Comparison of ENCODE assay signal across 23 cellular contexts in the genomic region with DNA sequence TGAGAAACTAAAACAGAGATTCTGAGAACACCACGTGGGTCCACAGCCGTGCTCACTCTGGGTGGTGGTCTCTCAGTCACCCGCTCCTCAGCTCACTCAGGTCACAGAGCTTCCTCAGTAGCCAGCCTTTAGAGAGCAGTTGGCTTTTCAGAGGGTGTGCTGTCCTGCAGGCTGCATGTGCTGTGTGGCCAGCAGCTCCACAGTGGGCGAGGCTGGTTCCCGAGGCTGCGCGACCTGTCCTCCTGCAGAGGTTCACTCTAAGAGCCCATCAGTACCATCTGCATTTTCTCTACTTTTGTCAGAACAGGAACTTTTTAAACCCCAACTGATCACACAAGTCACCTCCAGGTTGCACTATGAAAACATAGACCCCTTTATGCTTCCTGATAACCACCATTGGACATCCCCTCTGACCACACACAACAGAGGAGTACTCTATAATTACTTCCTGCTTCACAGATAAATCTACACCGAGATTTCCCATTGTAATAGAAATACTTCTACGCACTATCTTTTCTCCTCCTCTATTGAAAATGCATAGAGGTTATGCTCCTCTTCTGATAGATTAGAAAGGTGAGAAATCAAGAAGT.
DNase-seq lines count a peak whose midpoint lies in the region; ATAC-seq and TF ChIP-seq lines count a peak whose summit lies in the region.
"Had no signal": no experiment of that assay in that cellular context is flagged by ENCODE, and none has a peak within 500 bp of the region (broad histone marks: within the 10 kb centered on the region; RNA-seq: fewer than 3 reads in every experiment).

No MANE protein-coding gene starts in this region.

- H3K36me3 Mint-ChIP-seq in activated T-helper 17 cell treated with anti-CD3 and anti-CD28 coated beads, Interleukin-2, amount 50 U/mL, for 72 hours (ENCODE audit: low read depth): no peaks in the 10 kb centered on the region
- H3K36me3 Mint-ChIP-seq in stimulated activated memory B cell treated with anti-CD40 and anti-IgM and Interleukin-4, amounts not matched to agents 10 μg/mL and 1 μg/mL and 100 μg/mL, for 72 hours: no peaks in the 10 kb centered on the region
- H3K36me3 Mint-ChIP-seq: activated naive CD8-positive, alpha-beta T cell treated with anti-CD3 and anti-CD28 coated beads, Interleukin-2, amount 10 ng/mL, durations not matched to agents 7 days and 5 days; immature natural killer cell had no signal

- H3K9me3 Mint-ChIP-seq in activated T-helper 17 cell treated with anti-CD3 and anti-CD28 coated beads, Interleukin-2, amount 50 U/mL, for 72 hours: no peaks in the 10 kb centered on the region
- no peaks in the 10 kb centered on the region for H3K9me3 Mint-ChIP-seq in stimulated activated memory B cell treated with anti-CD40 and anti-IgM and Interleukin-4, amounts not matched to agents 10 μg/mL and 1 μg/mL and 100 μg/mL, for 72 hours
- H3K9me3 Mint-ChIP-seq: activated naive CD8-positive, alpha-beta T cell treated with anti-CD3 and anti-CD28 coated beads, Interleukin-2, amount 10 ng/mL, durations not matched to agents 7 days and 5 days; immature natural killer cell; nephron had no signal

- H3K4me1 Mint-ChIP-seq in activated T-helper 17 cell treated with anti-CD3 and anti-CD28 coated beads, Interleukin-2, amount 50 U/mL, for 72 hours: peaks cover 14% of the 10 kb centered on the region
- no peaks in the 10 kb centered on the region for H3K4me1 Mint-ChIP-seq in stimulated activated memory B cell treated with anti-CD40 and anti-IgM and Interleukin-4, amounts not matched to agents 10 μg/mL and 1 μg/mL and 100 μg/mL, for 72 hours
- H3K4me1 Mint-ChIP-seq: nephron had no signal

- no peaks in the 10 kb centered on the region for H3K27me3 Mint-ChIP-seq in activated T-helper 17 cell treated with anti-CD3 and anti-CD28 coated beads, Interleukin-2, amount 50 U/mL, for 72 hours
- peaks cover 22% of the 10 kb centered on the region for H3K27me3 Mint-ChIP-seq in stimulated activated memory B cell treated with anti-CD40 and anti-IgM and Interleukin-4, amounts not matched to agents 10 μg/mL and 1 μg/mL and 100 μg/mL, for 72 hours
- H3K27me3 Mint-ChIP-seq: activated naive CD8-positive, alpha-beta T cell treated with anti-CD3 and anti-CD28 coated beads, Interleukin-2, amount 10 ng/mL, durations not matched to agents 7 days and 5 days had no signal

- H3K4me3 Mint-ChIP-seq in activated T-helper 17 cell treated with anti-CD3 and anti-CD28 coated beads, Interleukin-2, amount 50 U/mL, for 72 hours: peak overlapping the region; percentile 42
- H3K4me3 Mint-ChIP-seq in stimulated activated memory B cell treated with anti-CD40 and anti-IgM and Interleukin-4, amounts not matched to agents 10 μg/mL and 1 μg/mL and 100 μg/mL, for 72 hours: no peak overlapping the region
- H3K4me3 Mint-ChIP-seq: activated naive CD8-positive, alpha-beta T cell treated with anti-CD3 and anti-CD28 coated beads, Interleukin-2, amount 10 ng/mL, durations not matched to agents 7 days and 5 days; immature natural killer cell; nephron had no signal

- no peak overlapping the region for H3K4me3 ChIP-seq in GM12865 (ENCODE audit: low read depth, low read length)
- H3K4me3 ChIP-seq: hepatocyte, right lobe of liver had no signal

- peak; percentile 42 for DNase-seq in GM12865 (ENCODE audit: low read depth)
- no peak for DNase-seq in SKM-1 (lab: John Stamatoyannopoulos, UW; ENCODE audit: unreplicated experiment)
- DNase-seq in H4 (ENCODE audit: low spot score): no peak
- DNase-seq: activated naive CD8-positive, alpha-beta T cell treated with anti-CD3 and anti-CD28 coated beads, Interleukin-2, amount 10 ng/mL, durations not matched to agents 7 days and 5 days; BE2C; effector memory CD4-positive, alpha-beta T cell; foreskin melanocyte; H7; immature natural killer cell; NCI-H1048; NCI-H187 treated with DMSO at 0.1 percent for 48 hours; NCI-H2227 treated with DMSO at 0.1 percent for 48 hours; NCI-H774; right lobe of liver had no signal

- ATAC-seq in GM18907 (IDR thresholded peaks at IDR 0.05; ENCODE audit: unreplicated experiment) (peak; percentile 76), HG03064 (IDR thresholded peaks at IDR 0.05; ENCODE audit: low read depth, unreplicated experiment) (peak; percentile 56), GM21381 (IDR thresholded peaks at IDR 0.05; ENCODE audit: unreplicated experiment) (no peak)
- ATAC-seq in activated T-helper 17 cell treated with anti-CD3 and anti-CD28 coated beads, Interleukin-2, amount 50 U/mL, for 72 hours (replicated peaks): peak; percentile 71
- ATAC-seq in stimulated activated memory B cell treated with anti-CD40 and anti-IgM and Interleukin-4, amounts not matched to agents 10 μg/mL and 1 μg/mL and 100 μg/mL, for 72 hours: no peak
- ATAC-seq: left lobe of liver, Right ventricle myocardium inferior had no signal

- peak overlapping the region; percentile 5 for H3K27ac Mint-ChIP-seq in activated T-helper 17 cell treated with anti-CD3 and anti-CD28 coated beads, Interleukin-2, amount 50 U/mL, for 72 hours
- H3K27ac Mint-ChIP-seq in stimulated activated memory B cell treated with anti-CD40 and anti-IgM and Interleukin-4, amounts not matched to agents 10 μg/mL and 1 μg/mL and 100 μg/mL, for 72 hours: no peak overlapping the region
- H3K27ac Mint-ChIP-seq: activated naive CD8-positive, alpha-beta T cell treated with anti-CD3 and anti-CD28 coated beads, Interleukin-2, amount 10 ng/mL, durations not matched to agents 7 days and 5 days; nephron had no signal

- TF ChIP-seq CTCF in GM12865 (IDR thresholded peaks at IDR 0.05; ENCODE audit: insufficient read depth, low read depth, low read length, missing control alignments): no peak

Comparison
In these comparisons a context has a peak if more than half of its experiments do, and no peak if none do; other contexts are left out.
1. ATAC-seq: peak in GM18907 (single experiment), HG03064 (single experiment) and activated T-helper 17 cell treated with anti-CD3 and anti-CD28 coated beads, Interleukin-2, amount 50 U/mL, for 72 hours (single experiment); none in GM21381 (single experiment) and stimulated activated memory B cell treated with anti-CD40 and anti-IgM and Interleukin-4, amounts not matched to agents 10 μg/mL and 1 μg/mL and 100 μg/mL, for 72 hours (single experiment).